ENCODE assay signal across 8 cellular contexts in genomic region chr6:116764961-116765841, GRCh38. TPM values are rescaled to one million over a fixed set of nuclear protein-coding genes. Genes with fewer than 3 reads are reported as not detected.
DNase-seq lines count a peak whose midpoint lies in the region; ATAC-seq and TF ChIP-seq lines count a peak whose summit lies in the region.

TSS of gene FAM162B (minus strand) at chr6:116765719. CDS start at chr6:116765576, 143 bp downstream.

- ATAC-seq in GM18498 (IDR thresholded peaks at IDR 0.05; ENCODE audit: unreplicated experiment): no peak

- H3K4me3 ChIP-seq in AG04450 (ENCODE audit: low read depth, low read length) (peak within 1 kb of the TSS; percentile 63), iPS-18a (ENCODE audit: low read length) (peak within 1 kb of the TSS; percentile 53), skeletal muscle satellite cell (ENCODE audit: low read length) (peak within 1 kb of the TSS; percentile 79)

- no peaks in the 10 kb centered on the region for H3K9me3 Mint-ChIP-seq in HFFc6

- no peaks in the 10 kb centered on the region; the same call in 1 of the 2 replicates for H3K9me3 ChIP-seq in AG04450 (ENCODE audit: control insufficient read depth, insufficient read depth, low read length)
- H3K9me3 ChIP-seq in iPS-18a (ENCODE audit: control insufficient read depth, low read depth, low read length): no peaks in the 10 kb centered on the region
- no peaks in the 10 kb centered on the region for H3K9me3 ChIP-seq in skeletal muscle satellite cell (replicated peaks; ENCODE audit: low read length)

- CTCF ChIA-PET in AG04450 (lab: Charles Lee): interaction anchor here (0.6 to 3.7 kb wide), 2 partner anchors 14 to 790 kb away, joined by 4 to 21 read pairs; no protein-coding TSS in a partner anchor

- H3K27ac ChIP-seq in AG04450 (ENCODE audit: low read depth, low read length): peak within 1 kb of the TSS; percentile 24
- H3K27ac ChIP-seq in iPS-18a (ENCODE audit: low read length): no peak within 1 kb of the TSS

- no peak for DNase-seq in AG04450 (ENCODE audit: low read depth, low spot score)
- DNase-seq in HFFc6: no peak
- DNase-seq in astrocyte of the hippocampus (ENCODE audit: low read depth, low spot score): peak; percentile 43
- no peak for DNase-seq in RPMI8226
- no peak for DNase-seq in cerebellar cortex (ENCODE audit: low spot score)

- peaks cover 6% of the 10 kb centered on the region for H3K27me3 Mint-ChIP-seq in HFFc6 (ENCODE audit: insufficient read depth)

- peak within 1 kb of the TSS; percentile 87 for H3K4me3 Mint-ChIP-seq in HFFc6

- peak within 1 kb of the TSS; percentile 86 for H3K27ac Mint-ChIP-seq in HFFc6

- peaks cover 38% of the 10 kb centered on the region for H3K4me1 Mint-ChIP-seq in HFFc6 (ENCODE audit: low read depth)

- H3K9ac ChIP-seq in iPS-18a (ENCODE audit: low read length) (no peak within 1 kb of the TSS), skeletal muscle satellite cell (ENCODE audit: low read depth, low read length) (peak within 1 kb of the TSS; percentile 34)

- no peaks in the 10 kb centered on the region for H3K27me3 ChIP-seq in AG04450 (ENCODE audit: control insufficient read depth, insufficient read depth, low read length)
- H3K27me3 ChIP-seq in iPS-18a (ENCODE audit: control insufficient read depth, insufficient read depth, low read length): peaks cover 49% of the 10 kb centered on the region
- peaks cover 16% of the 10 kb centered on the region for H3K27me3 ChIP-seq in skeletal muscle satellite cell (ENCODE audit: control insufficient read depth, insufficient read depth, low read length)

- no peak for TF ChIP-seq CTCF in AG04450 (IDR thresholded peaks at IDR 0.05; ENCODE audit: low read depth, low read length)
- TF ChIP-seq CTCF in HFFc6 (IDR thresholded peaks at IDR 0.05): no peak

- H3K4me1 ChIP-seq in iPS-18a (ENCODE audit: control insufficient read depth, low read depth, low read length) (peaks cover 7% of the 10 kb centered on the region), skeletal muscle satellite cell (ENCODE audit: control insufficient read depth, insufficient read depth, low read length) (peaks cover 16% of the 10 kb centered on the region)

- H3K36me3 Mint-ChIP-seq in HFFc6 (ENCODE audit: low read depth): no peaks in the 10 kb centered on the region

- peak within 1 kb of the TSS; percentile 95 for H3K4me2 ChIP-seq in skeletal muscle satellite cell (ENCODE audit: low read length)

- no peaks in the 10 kb centered on the region for H3K36me3 ChIP-seq in iPS-18a (ENCODE audit: control insufficient read depth, low read depth, low read length)
- no peaks in the 10 kb centered on the region for H3K36me3 ChIP-seq in skeletal muscle satellite cell (ENCODE audit: insufficient read depth, low read length)

- POLR2A ChIA-PET in AG04450 (lab: Yijun Ruan, JAX): no interaction called here

RNA-seq across cellular contexts. Expression of gene FAM162B, which starts in this region (rescaled TPM):
- 7.8 and 10.9 TPM in 2 replicates for polyA plus RNA-seq in AG04450 (2011; rRNA removed)
- polyA minus RNA-seq in AG04450 (2011; rRNA and poly(A)+ RNA removed): 2.6 and 4.1 TPM in 2 replicates
- total RNA-seq in HFFc6 (2021; fragmentation: NEBNext Ultra II Directional; extraction: Animal tissue kit (Norgen Biotek cat#: 25700)): 10 to 100 TPM in 1 of 6 experiments, 1 to 10 TPM in 5; 4.5 to 10.9 (median 5.3) TPM
- 7.6 and 10.0 TPM in 2 replicates for total RNA-seq in skeletal muscle satellite cell (2012; rRNA removed)
